ENCODE assay signal across 3 cellular contexts in genomic region chr5:145824040-145824439, GRCh38.
A peak's percentile ranks its signal among the peaks of the same experiment; 100 is the strongest.
TF ChIP-seq lines count a peak whose summit lies in the region.

No MANE protein-coding gene starts in this region.

TF ChIP-seq in IMR-90, 13 proteins besides CTCF, POLR2A, EP300 and RAD21:
- TF ChIP-seq MAZ (IDR thresholded peaks at IDR 0.05; ENCODE audit: borderline replicate concordance, low read depth, low read length) (no peak), RFX5 (IDR thresholded peaks at IDR 0.05; ENCODE audit: low read depth, low read length) (no peak), USF2 (IDR thresholded peaks at IDR 0.05; ENCODE audit: low read depth, low read length) (no peak)

TF ChIP-seq in K562, 482 proteins besides CTCF, POLR2A, EP300 and RAD21:
- TF ChIP-seq NFYB (IDR thresholded peaks at IDR 0.05; ENCODE audit: extremely low read depth, insufficient read length): no peak
- peak; percentile 62 for TF ChIP-seq TFE3 (CRISPR knock-in tag; IDR thresholded peaks at IDR 0.05)
TF ChIP-seq in K562: peak in this region for 1.

TF ChIP-seq in GM23338, 12 proteins besides CTCF, POLR2A, EP300 and RAD21:
- TF ChIP-seq POLR2AphosphoS5 (IDR thresholded peaks at IDR 0.05; ENCODE audit: low read depth) (no peak), EZH2phosphoT487 (IDR thresholded peaks at IDR 0.05; ENCODE audit: unreplicated experiment) (no peak), JUNB (IDR thresholded peaks at IDR 0.05; ENCODE audit: unreplicated experiment) (no peak), EZH2 (IDR thresholded peaks at IDR 0.05; ENCODE audit: low read depth, unreplicated experiment) (no peak), ETS1 (IDR thresholded peaks at IDR 0.05) (no peak), REST (IDR thresholded peaks at IDR 0.05; ENCODE audit: unreplicated experiment) (no peak), ZNF462 (CRISPR knock-in tag; IDR thresholded peaks at IDR 0.05) (no peak), NANOG (IDR thresholded peaks at IDR 0.05; ENCODE audit: borderline replicate concordance) (no peak), CREB1 (CRISPR knock-in tag; IDR thresholded peaks at IDR 0.05; ENCODE audit: low read depth) (no peak), STAT1 (IDR thresholded peaks at IDR 0.05; ENCODE audit: unreplicated experiment) (no peak), ZNF114 (CRISPR knock-in tag; IDR thresholded peaks at IDR 0.05) (no peak), ZNF331 (CRISPR knock-in tag; IDR thresholded peaks at IDR 0.05; ENCODE audit: low read depth) (no peak)
TF ChIP-seq in GM23338: peak in this region for 0.
